ENCODE assay signal across 8 cellular contexts in genomic region chr10:63628526-63629362, GRCh38.
DNase-seq lines count a peak whose midpoint lies in the region; ATAC-seq and TF ChIP-seq lines count a peak whose summit lies in the region.

No MANE protein-coding gene starts in this region.

- H3K27me3 ChIP-seq in CD8-positive, alpha-beta memory T cell (ENCODE audit: insufficient read depth, low read length, poor library complexity, severe bottlenecking), result no peaks in the 10 kb centered on the region
- H3K27me3 ChIP-seq in neuron (ENCODE audit: insufficient read depth, low read length), result no peaks in the 10 kb centered on the region

- peaks cover 10% of the 10 kb centered on the region for H3K4me1 ChIP-seq in CD8-positive, alpha-beta memory T cell (ENCODE audit: insufficient read depth, low read length)
- H3K4me1 ChIP-seq in neuron (ENCODE audit: insufficient read depth, low read length), result peaks cover 26% of the 10 kb centered on the region

- H3K4me1 Mint-ChIP-seq in CD8-positive, alpha-beta memory T cell, result peaks cover 18 to 31% (median 29%) of the 10 kb centered on the region in 3 donors

- ATAC-seq in HG03139 (IDR thresholded peaks at IDR 0.05; ENCODE audit: unreplicated experiment), result peak; percentile 29

- H3K4me3 Mint-ChIP-seq in CD8-positive, alpha-beta memory T cell, result peak overlapping the region; percentile 88 to 97 (median 93)

- H3K4me3 ChIP-seq in CD8-positive, alpha-beta memory T cell (ENCODE audit: low read length), result peak overlapping the region; percentile 88
- H3K4me3 ChIP-seq in neuron (ENCODE audit: low read length), result peak overlapping the region; percentile 60

- H3K27ac ChIP-seq in CD8-positive, alpha-beta memory T cell (ENCODE audit: low read depth, low read length), result no peak overlapping the region

- H3K36me3 Mint-ChIP-seq in CD8-positive, alpha-beta memory T cell, result peaks cover 0 to 2% (median 0%) of the 10 kb centered on the region in 3 donors

- POLR2A ChIA-PET in CD8-positive, alpha-beta memory T cell (lab: Charles Lee), result interaction anchor here (0.5 to 2.2 kb wide), 9 partner anchors 12 to 496 kb away, joined by 3 to 8 read pairs (median 3); partner anchors contain the start of gene NRBF2

- no peaks in the 10 kb centered on the region for H3K9me3 ChIP-seq in CD8-positive, alpha-beta memory T cell (ENCODE audit: low read length)
- H3K9me3 ChIP-seq in neuron (ENCODE audit: low read length), result no peaks in the 10 kb centered on the region

- peak overlapping the region in 3 of 8 donors; percentile 62 to 91 (median 87) for H3K27ac Mint-ChIP-seq in CD8-positive, alpha-beta memory T cell

- no peaks in the 10 kb centered on the region for H3K36me3 ChIP-seq in CD8-positive, alpha-beta memory T cell (ENCODE audit: insufficient read depth, low read length)
- no peaks in the 10 kb centered on the region for H3K36me3 ChIP-seq in neuron (ENCODE audit: insufficient read depth, low read length)

- TF ChIP-seq POLR2A in GM19099 (IDR thresholded peaks at IDR 0.05; ENCODE audit: extremely low read depth, insufficient read length, low read depth), result peak; percentile 50

- peak overlapping the region; percentile 90 for H2AFZ ChIP-seq in neuron (ENCODE audit: low read depth, low read length)

- no peaks in the 10 kb centered on the region for H3K9me3 Mint-ChIP-seq in CD8-positive, alpha-beta memory T cell

- peaks cover 0 to 1% of the 10 kb centered on the region in 2 donors for H3K27me3 Mint-ChIP-seq in CD8-positive, alpha-beta memory T cell

- CTCF ChIA-PET in CD8-positive, alpha-beta memory T cell (lab: Charles Lee), result interaction anchor here (0.6 to 6.6 kb wide), 38 partner anchors 8 to 483 kb away, joined by 3 to 62 read pairs (median 4); no protein-coding TSS in a partner anchor

- peak in 1 of 5 donors; percentile 24 for DNase-seq in CD8-positive, alpha-beta memory T cell
- DNase-seq in NCI-H2196 (lab: John Stamatoyannopoulos, UW; ENCODE audit: unreplicated experiment), result peak; percentile 79
- DNase-seq in activated naive CD4-positive, alpha-beta T cell treated with anti-CD3 and anti-CD28 coated beads, Interleukin-2, amount 50 U/mL, for 16 hours, result peak; percentile 12
- DNase-seq in globus pallidus (ENCODE audit: low spot score), result peak; percentile 84
- no peak for DNase-seq in activated effector memory CD4-positive, alpha-beta T cell treated with anti-CD3 and anti-CD28 coated beads, Interleukin-2, amount 50 U/mL, for 16 hours
